ENCODE assay signal across 2 cellular contexts in the genomic region with DNA sequence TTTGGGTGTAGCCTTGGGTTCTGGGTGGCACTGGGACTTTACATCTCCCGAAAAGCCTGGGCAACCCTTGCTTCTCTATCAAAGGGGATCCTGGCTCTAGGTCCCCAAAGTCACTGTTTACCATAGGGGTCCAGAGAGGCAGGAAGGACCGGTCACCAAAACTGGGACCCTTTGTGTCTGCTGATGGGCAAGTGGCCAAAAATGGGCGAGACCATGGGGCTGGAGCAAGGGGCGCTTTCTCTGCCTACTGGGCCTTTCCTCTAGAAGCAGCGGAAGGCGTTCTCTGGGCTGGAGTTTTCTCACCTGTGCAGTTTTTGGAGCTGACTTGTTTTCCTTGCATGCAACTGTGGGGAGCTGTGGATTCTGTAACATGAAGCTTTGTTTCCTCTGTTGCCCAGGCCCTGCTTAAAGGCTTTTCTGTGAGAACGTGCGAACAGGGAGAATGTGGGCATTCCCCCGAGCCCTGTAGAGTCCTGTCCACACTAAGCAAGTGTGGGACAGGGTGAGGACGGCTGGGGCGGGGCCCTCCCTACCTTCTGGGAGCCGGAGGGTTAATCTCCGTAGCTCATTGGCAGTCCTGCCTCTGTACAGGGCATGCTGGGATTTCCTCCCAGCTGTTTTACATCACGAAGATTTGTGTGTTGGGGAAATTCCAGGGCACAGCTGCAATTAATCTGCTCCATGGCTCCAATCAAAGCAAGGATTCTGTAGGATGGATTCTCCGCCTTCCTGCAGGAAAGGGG.
TF ChIP-seq lines count a peak whose summit lies in the region.

No MANE protein-coding gene starts in this region.

TF ChIP-seq in liver, 16 proteins besides CTCF, POLR2A, EP300 and RAD21:
- TF ChIP-seq, protein P1, sequence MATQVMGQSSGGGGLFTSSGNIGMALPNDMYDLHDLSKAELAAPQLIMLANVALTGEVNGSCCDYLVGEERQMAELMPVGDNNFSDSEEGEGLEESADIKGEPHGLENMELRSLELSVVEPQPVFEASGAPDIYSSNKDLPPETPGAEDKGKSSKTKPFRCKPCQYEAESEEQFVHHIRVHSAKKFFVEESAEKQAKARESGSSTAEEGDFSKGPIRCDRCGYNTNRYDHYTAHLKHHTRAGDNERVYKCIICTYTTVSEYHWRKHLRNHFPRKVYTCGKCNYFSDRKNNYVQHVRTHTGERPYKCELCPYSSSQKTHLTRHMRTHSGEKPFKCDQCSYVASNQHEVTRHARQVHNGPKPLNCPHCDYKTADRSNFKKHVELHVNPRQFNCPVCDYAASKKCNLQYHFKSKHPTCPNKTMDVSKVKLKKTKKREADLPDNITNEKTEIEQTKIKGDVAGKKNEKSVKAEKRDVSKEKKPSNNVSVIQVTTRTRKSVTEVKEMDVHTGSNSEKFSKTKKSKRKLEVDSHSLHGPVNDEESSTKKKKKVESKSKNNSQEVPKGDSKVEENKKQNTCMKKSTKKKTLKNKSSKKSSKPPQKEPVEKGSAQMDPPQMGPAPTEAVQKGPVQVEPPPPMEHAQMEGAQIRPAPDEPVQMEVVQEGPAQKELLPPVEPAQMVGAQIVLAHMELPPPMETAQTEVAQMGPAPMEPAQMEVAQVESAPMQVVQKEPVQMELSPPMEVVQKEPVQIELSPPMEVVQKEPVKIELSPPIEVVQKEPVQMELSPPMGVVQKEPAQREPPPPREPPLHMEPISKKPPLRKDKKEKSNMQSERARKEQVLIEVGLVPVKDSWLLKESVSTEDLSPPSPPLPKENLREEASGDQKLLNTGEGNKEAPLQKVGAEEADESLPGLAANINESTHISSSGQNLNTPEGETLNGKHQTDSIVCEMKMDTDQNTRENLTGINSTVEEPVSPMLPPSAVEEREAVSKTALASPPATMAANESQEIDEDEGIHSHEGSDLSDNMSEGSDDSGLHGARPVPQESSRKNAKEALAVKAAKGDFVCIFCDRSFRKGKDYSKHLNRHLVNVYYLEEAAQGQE (IDR thresholded peaks at IDR 0.05), result no peak
- TF ChIP-seq, protein P2, sequence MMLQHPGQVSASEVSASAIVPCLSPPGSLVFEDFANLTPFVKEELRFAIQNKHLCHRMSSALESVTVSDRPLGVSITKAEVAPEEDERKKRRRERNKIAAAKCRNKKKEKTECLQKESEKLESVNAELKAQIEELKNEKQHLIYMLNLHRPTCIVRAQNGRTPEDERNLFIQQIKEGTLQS (IDR thresholded peaks at IDR 0.05), result no peak
- TF ChIP-seq EGR1 (IDR thresholded peaks at IDR 0.05; ENCODE audit: low read depth in 2 of 2) (no peak), GABPA (IDR thresholded peaks at IDR 0.05 in 1 of 2, conservative IDR thresholded peaks at IDR 0.05 in 1 of 2) (no peak), NR2F2 (IDR thresholded peaks at IDR 0.05) (no peak)
- TF ChIP-seq, protein P3, sequence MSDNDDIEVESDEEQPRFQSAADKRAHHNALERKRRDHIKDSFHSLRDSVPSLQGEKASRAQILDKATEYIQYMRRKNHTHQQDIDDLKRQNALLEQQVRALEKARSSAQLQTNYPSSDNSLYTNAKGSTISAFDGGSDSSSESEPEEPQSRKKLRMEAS (IDR thresholded peaks at IDR 0.05), result no peak

TF ChIP-seq in HepG2, 621 proteins besides CTCF, POLR2A, EP300 and RAD21:
- no peak for TF ChIP-seq MYC (CRISPR knock-in tag; IDR thresholded peaks at IDR 0.05; ENCODE audit: borderline replicate concordance)
- no peak for TF ChIP-seq POGZ (CRISPR knock-in tag; IDR thresholded peaks at IDR 0.05)
- TF ChIP-seq ZNF260 (CRISPR knock-in tag; IDR thresholded peaks at IDR 0.05; ENCODE audit: borderline replicate concordance, low read depth), result no peak
- no peak for TF ChIP-seq HCFC1 (IDR thresholded peaks at IDR 0.05; ENCODE audit: low read depth, low read length)
- TF ChIP-seq, protein P4, sequence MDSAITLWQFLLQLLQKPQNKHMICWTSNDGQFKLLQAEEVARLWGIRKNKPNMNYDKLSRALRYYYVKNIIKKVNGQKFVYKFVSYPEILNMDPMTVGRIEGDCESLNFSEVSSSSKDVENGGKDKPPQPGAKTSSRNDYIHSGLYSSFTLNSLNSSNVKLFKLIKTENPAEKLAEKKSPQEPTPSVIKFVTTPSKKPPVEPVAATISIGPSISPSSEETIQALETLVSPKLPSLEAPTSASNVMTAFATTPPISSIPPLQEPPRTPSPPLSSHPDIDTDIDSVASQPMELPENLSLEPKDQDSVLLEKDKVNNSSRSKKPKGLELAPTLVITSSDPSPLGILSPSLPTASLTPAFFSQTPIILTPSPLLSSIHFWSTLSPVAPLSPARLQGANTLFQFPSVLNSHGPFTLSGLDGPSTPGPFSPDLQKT (CRISPR knock-in tag; IDR thresholded peaks at IDR 0.05; ENCODE audit: borderline replicate concordance), result no peak
- no peak for TF ChIP-seq ZNF776 (CRISPR knock-in tag; IDR thresholded peaks at IDR 0.05)
